Comparison of ENCODE assay signal across 25 cellular contexts in genomic region chr4:189146994-189147929, GRCh38.
"Had no signal": no experiment of that assay in that cellular context is flagged by ENCODE, and none has a peak within 500 bp of the region (broad histone marks: within the 10 kb centered on the region; RNA-seq: fewer than 3 reads in every experiment).

No MANE protein-coding gene starts in this region.

- H3K27me3 ChIP-seq: colonic mucosa, foreskin keratinocyte, heart right ventricle, neutrophil, sigmoid colon, thyroid gland had no signal

- H3K79me2 ChIP-seq: parathyroid adenoma had no signal

- H3K9me3 ChIP-seq: lower lobe of right lung, neutrophil, thyroid gland had no signal

- H3K36me3 ChIP-seq: colonic mucosa, heart right ventricle, left ventricle myocardium inferior, lower lobe of right lung, neutrophil, sigmoid colon, stomach, thyroid gland had no signal

- FAIRE-seq: islet of Langerhans had no signal

- H3K27ac ChIP-seq: colonic mucosa, epithelial cell of prostate, foreskin keratinocyte, heart right ventricle, left ventricle myocardium inferior, lower lobe of right lung, neutrophil, parathyroid adenoma, stomach, thyroid gland had no signal

- DNase-seq: colonic mucosa; effector CD8-positive, alpha-beta T cell; endodermal cell; foreskin keratinocyte; glutamatergic neuron; heart right ventricle; hippocampal formation; left cardiac atrium; left ventricle myocardium inferior; lower lobe of right lung; naive B cell; sigmoid colon; stimulated activated CD4-positive, alpha-beta T cell treated with anti-CD3 and anti-CD28 coated beads, Interleukin-2, amount 100 ng/mL, for 24 hours; stimulated activated CD4-positive, alpha-beta T cell treated with anti-CD3 and anti-CD28 coated beads, Interleukin-4, amount 100 ng/mL, for 24 hours; stimulated activated naive CD4-positive, alpha-beta T cell treated with Interleukin-2 at 50 U/mL for 16 hours; stomach; thyroid gland; trophoblast cell had no signal

- H2AFZ ChIP-seq: parathyroid adenoma had no signal

- H3K4me3 ChIP-seq: colonic mucosa, heart right ventricle, left ventricle myocardium inferior, lower lobe of right lung, sigmoid colon, stomach, thyroid gland had no signal

- ATAC-seq: esophagus mucosa; foreskin keratinocyte; heart right ventricle; left cardiac atrium; lower lobe of right lung; natural killer cell treated with Interleukin-12 subunit alpha and Interleukin-12 subunit beta and Interleukin-15 and Interleukin-18, amount 100 ng/mL, for 72 hours; stimulated activated effector memory CD8-positive, alpha-beta T cell treated with anti-CD3 and anti-CD28 coated beads, Interleukin-12 subunit alpha, Interleukin-12 subunit beta, amount 100 ng/mL, for 72 hours had no signal

- H3K4me1 ChIP-seq: colonic mucosa, foreskin keratinocyte, heart right ventricle, left ventricle myocardium inferior, lower lobe of right lung, parathyroid adenoma, sigmoid colon, thyroid gland had no signal
